30 cellular contexts compared by ENCODE assay signal in the genomic region with DNA sequence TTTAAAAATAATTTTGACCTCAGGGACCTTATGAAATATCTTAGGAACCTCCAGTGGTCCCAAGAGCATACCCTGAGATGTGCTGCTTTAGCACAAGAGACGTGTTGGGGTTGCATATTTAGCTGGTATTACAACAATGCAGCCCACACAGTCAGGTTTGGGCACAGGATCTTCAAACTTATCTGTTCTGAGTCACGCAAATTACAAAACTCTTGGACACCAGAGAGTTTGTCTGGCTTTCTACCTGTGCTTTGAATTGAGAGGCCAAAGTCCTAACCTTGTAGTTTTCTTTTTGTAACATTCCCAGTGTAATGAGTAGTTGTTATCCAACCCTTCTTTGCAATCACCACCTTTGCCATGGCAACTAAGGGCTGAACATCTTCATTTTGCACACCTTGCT.
"Had no signal": no experiment of that assay in that cellular context is flagged by ENCODE, and none has a peak within 500 bp of the region (broad histone marks: within the 10 kb centered on the region; RNA-seq: fewer than 3 reads in every experiment).

No MANE protein-coding gene starts in this region.

- ATAC-seq: activated T-cell treated with anti-CD3 and anti-CD28 coated beads, Interleukin-2, amount 50 U/mL, for 72 hours; activated T-helper 17 cell treated with anti-CD3 and anti-CD28 coated beads, Interleukin-2, amount 50 U/mL, for 72 hours; body of pancreas; esophagus mucosa had no signal

- H3K36me3 ChIP-seq: cardiac muscle cell had no signal

- H3K9me3 Mint-ChIP-seq: activated CD4-positive, alpha-beta memory T cell treated with anti-CD3 and anti-CD28 coated beads, Interleukin-2, amount 10 ng/mL, durations not matched to agents 7 days and 5 days; activated CD4-positive, alpha-beta T cell treated with anti-CD3 and anti-CD28 coated beads, Interleukin-2, amount 10 ng/mL, durations not matched to agents 7 days and 5 days; activated T-cell treated with anti-CD3 and anti-CD28 coated beads, Interleukin-2, amount 50 U/mL, for 24 hours; endodermal cell had no signal

- H3K4me1 Mint-ChIP-seq: activated CD4-positive, alpha-beta memory T cell treated with anti-CD3 and anti-CD28 coated beads, Interleukin-2, amount 10 ng/mL, durations not matched to agents 7 days and 5 days; activated CD4-positive, alpha-beta T cell treated with anti-CD3 and anti-CD28 coated beads, Interleukin-2, amount 10 ng/mL, durations not matched to agents 7 days and 5 days; activated T-helper 17 cell treated with anti-CD3 and anti-CD28 coated beads, Interleukin-2, amount 50 U/mL, for 72 hours; endodermal cell had no signal

- H3K27ac Mint-ChIP-seq: activated CD4-positive, alpha-beta memory T cell treated with anti-CD3 and anti-CD28 coated beads, Interleukin-2, amount 10 ng/mL, durations not matched to agents 7 days and 5 days; activated CD4-positive, alpha-beta T cell treated with anti-CD3 and anti-CD28 coated beads, Interleukin-2, amount 10 ng/mL, durations not matched to agents 7 days and 5 days; activated naive CD8-positive, alpha-beta T cell; activated T-cell treated with anti-CD3 and anti-CD28 coated beads, Interleukin-2, amount 50 U/mL, for 24 hours; activated T-cell treated with anti-CD3 and anti-CD28 coated beads, Interleukin-2, amount 50 U/mL, for 72 hours; activated T-helper 17 cell treated with anti-CD3 and anti-CD28 coated beads, Interleukin-2, amount 50 U/mL, for 72 hours; dendritic cell treated with granulocyte-macrophage colony-stimulating factor and Interleukin-4, amounts not matched to agents 40 ng/mL and 50 ng/mL, for 4 days; endodermal cell had no signal

- H3K27ac ChIP-seq: body of pancreas, cardiac muscle cell, coronary artery, dorsolateral prefrontal cortex had no signal

- H3K27me3 ChIP-seq: body of pancreas had no signal

- DNase-seq: activated CD4-positive, alpha-beta memory T cell treated with anti-CD3 and anti-CD28 coated beads, Interleukin-2, amount 10 ng/mL, durations not matched to agents 7 days and 5 days; activated CD4-positive, alpha-beta T cell treated with anti-CD3 and anti-CD28 coated beads for 1 hour; activated CD4-positive, alpha-beta T cell treated with anti-CD3 and anti-CD28 coated beads for 4 hours; activated CD4-positive, alpha-beta T cell treated with anti-CD3 and anti-CD28 coated beads, Interleukin-2, amount 10 ng/mL, durations not matched to agents 7 days and 5 days; activated CD4-positive, alpha-beta T cell treated with anti-CD3 and anti-CD28 coated beads, Interleukin-2, amount 50 U/mL, for 4 hours; activated CD8-positive, alpha-beta memory T cell treated with anti-CD3 and anti-CD28 coated beads, Interleukin-2, amount 50 U/mL, for 48 hours; activated effector memory CD4-positive, alpha-beta T cell treated with Interleukin-2 at 50 U/mL for 16 hours; activated gamma-delta T cell treated with Interleukin-2 at 50 U/mL for 16 hours; activated naive CD4-positive, alpha-beta T cell treated with anti-CD3 and anti-CD28 coated beads, Interleukin-2, amount 50 U/mL, for 16 hours; activated naive CD4-positive, alpha-beta T cell treated with Interleukin-2 at 50 U/mL for 16 hours; activated T-cell treated with anti-CD3 and anti-CD28 coated beads for 4 hours; activated T-cell treated with anti-CD3 and anti-CD28 coated beads, Interleukin-2, amount 50 U/mL, for 24 hours; activated T-cell treated with anti-CD3 and anti-CD28 coated beads, Interleukin-2, amount 50 U/mL, for 72 hours; amygdala; aorta; body of pancreas; central memory CD4-positive, alpha-beta T cell; cerebellar nuclear complex; dorsolateral prefrontal cortex; effector memory CD4-positive, alpha-beta T cell; endodermal cell; foreskin fibroblast; head of caudate nucleus; T-helper 2 cell had no signal

- H3K4me3 ChIP-seq: body of pancreas, cardiac muscle cell, coronary artery, dorsolateral prefrontal cortex had no signal

- H3K27me3 Mint-ChIP-seq: activated CD4-positive, alpha-beta memory T cell treated with anti-CD3 and anti-CD28 coated beads, Interleukin-2, amount 10 ng/mL, durations not matched to agents 7 days and 5 days; activated CD4-positive, alpha-beta T cell treated with anti-CD3 and anti-CD28 coated beads, Interleukin-2, amount 10 ng/mL, durations not matched to agents 7 days and 5 days; activated naive CD8-positive, alpha-beta T cell; activated T-cell treated with anti-CD3 and anti-CD28 coated beads, Interleukin-2, amount 50 U/mL, for 24 hours; activated T-helper 17 cell treated with anti-CD3 and anti-CD28 coated beads, Interleukin-2, amount 50 U/mL, for 72 hours; dendritic cell treated with granulocyte-macrophage colony-stimulating factor and Interleukin-4, amounts not matched to agents 40 ng/mL and 50 ng/mL, for 4 days had no signal

- H3K4me3 Mint-ChIP-seq: activated CD4-positive, alpha-beta memory T cell treated with anti-CD3 and anti-CD28 coated beads, Interleukin-2, amount 10 ng/mL, durations not matched to agents 7 days and 5 days; activated CD4-positive, alpha-beta T cell treated with anti-CD3 and anti-CD28 coated beads, Interleukin-2, amount 10 ng/mL, durations not matched to agents 7 days and 5 days; activated naive CD8-positive, alpha-beta T cell; activated T-cell treated with anti-CD3 and anti-CD28 coated beads, Interleukin-2, amount 50 U/mL, for 24 hours; activated T-cell treated with anti-CD3 and anti-CD28 coated beads, Interleukin-2, amount 50 U/mL, for 72 hours; activated T-helper 17 cell treated with anti-CD3 and anti-CD28 coated beads, Interleukin-2, amount 50 U/mL, for 72 hours; dendritic cell treated with granulocyte-macrophage colony-stimulating factor and Interleukin-4, amounts not matched to agents 40 ng/mL and 50 ng/mL, for 4 days; endodermal cell had no signal

- H3K9me3 ChIP-seq: body of pancreas had no signal

- H3K36me3 Mint-ChIP-seq: activated naive CD8-positive, alpha-beta T cell had no signal

- H3K4me1 ChIP-seq: body of pancreas had no signal
